ENCODE assay signal across 1 cellular context in the genomic region with DNA sequence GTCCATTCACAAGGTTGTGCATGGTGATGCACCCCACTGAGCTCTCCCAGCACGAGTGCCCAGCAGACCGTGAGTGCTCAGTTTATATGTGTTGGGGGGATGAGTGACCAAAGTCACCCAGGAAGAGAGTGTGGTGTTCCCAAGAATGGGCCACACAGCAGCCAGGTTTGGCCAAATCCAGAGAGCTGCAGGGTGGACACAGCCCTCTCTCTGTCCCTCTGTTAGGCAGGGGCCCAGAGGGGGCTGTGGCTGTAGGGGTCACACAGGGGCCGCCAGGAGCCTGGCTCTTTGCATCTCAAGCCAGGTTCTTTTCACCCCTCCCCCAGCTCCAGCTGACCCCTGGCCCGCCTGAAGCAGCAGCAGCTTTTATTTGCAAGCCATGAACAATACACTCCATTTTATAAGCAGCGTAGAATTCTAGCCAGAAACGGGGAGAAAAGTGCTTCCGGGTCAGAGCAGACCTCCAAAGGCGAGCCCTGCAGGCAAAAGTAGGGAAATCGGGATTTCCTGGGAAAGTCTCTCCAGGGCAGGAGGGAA.
TF ChIP-seq lines count a peak whose summit lies in the region.

No MANE protein-coding gene starts in this region.

TF ChIP-seq in K562, 482 proteins besides CTCF, POLR2A, EP300 and RAD21:
- TF ChIP-seq NR2C1 (IDR thresholded peaks at IDR 0.05) (peak; percentile 60), NR2C1 (tag; IDR thresholded peaks at IDR 0.05) (peak; percentile 40; the same call in 1 of the 2 replicates), BACH1 (tag; IDR thresholded peaks at IDR 0.05) (no peak), ZBTB7A (IDR thresholded peaks at IDR 0.05; ENCODE audit: borderline replicate concordance, control insufficient read depth, low read depth, low read length) (peak; percentile 17; the same call in 1 of the 2 replicates)
TF ChIP-seq in K562: peak in this region for 2.
